Comparison of ENCODE assay signal across 9 cellular contexts in the genomic region with DNA sequence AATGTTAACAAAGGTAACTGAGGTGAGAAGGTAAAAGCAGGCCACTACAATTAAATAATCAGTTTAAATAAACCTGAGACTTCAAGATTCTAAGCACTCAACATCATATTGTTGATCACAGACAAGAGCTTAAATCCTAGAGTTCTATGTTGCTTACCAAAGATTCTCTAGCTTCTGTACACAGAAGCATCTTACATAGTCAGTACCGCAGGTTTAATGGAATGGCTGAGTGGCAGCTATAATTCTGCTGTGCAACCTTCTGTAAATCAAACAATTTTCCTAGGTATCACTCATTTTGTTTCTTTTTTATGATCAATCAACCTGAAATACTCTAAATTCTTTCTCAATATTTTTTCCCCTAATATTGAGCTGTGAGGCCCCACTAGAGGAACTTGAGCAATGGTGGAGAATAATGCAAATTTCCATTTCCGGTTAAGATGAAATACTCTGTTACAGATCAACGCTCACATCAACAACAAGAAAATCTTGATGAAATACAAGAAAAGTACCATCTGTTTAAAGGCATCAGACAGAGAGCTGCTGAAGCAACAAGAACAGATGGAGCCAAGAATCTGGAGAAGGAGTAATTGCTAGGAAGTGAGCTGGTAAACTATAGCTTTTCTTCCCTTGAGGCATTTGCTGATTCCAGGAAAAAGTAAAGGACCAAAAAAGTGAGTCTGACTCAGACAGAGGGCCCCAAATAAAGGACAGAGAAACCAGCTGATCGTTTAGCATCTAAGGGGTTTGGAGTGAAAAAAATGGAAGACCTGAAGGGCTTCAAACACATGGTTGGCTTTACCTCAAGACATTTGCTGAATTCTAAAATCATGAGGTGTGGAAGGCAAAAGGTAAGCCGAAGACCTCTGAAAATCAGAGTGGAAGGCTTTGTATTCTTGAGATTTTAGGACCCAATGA. TPM values are rescaled to one million over a fixed set of nuclear protein-coding genes. Genes with fewer than 3 reads are reported as not detected.
DNase-seq lines count a peak whose midpoint lies in the region; ATAC-seq and TF ChIP-seq lines count a peak whose summit lies in the region.
"Had no signal": no experiment of that assay in that cellular context is flagged by ENCODE, and none has a peak within 500 bp of the region (broad histone marks: within the 10 kb centered on the region; RNA-seq: fewer than 3 reads in every experiment).

No MANE protein-coding gene starts in this region.

- no TSS peak for BruUV-seq in mammary epithelial cell (replicated peaks; lab: Mats Ljungman, UMichigan)

- WGBS in mesenchymal stem cell: 92% methylated on average over 3 of the region's 5 CpGs
- WGBS in mammary epithelial cell (ENCODE audit: low coverage, missing lambda C conversion rate): 83% methylated on average over 5 of the region's 5 CpGs

- H3K4me1 ChIP-seq in mesenchymal stem cell (ENCODE audit: control insufficient read depth, insufficient read depth, low read depth, low read length): no peaks in the 10 kb centered on the region
- H3K4me1 ChIP-seq in mammary epithelial cell (ENCODE audit: insufficient read depth, low read length): no peaks in the 10 kb centered on the region

- H3K4me2 ChIP-seq in mesenchymal stem cell (ENCODE audit: low read length, poor library complexity, severe bottlenecking): no peak overlapping the region
- H3K4me2 ChIP-seq in mammary epithelial cell (ENCODE audit: insufficient read depth, low read depth, low read length): no peak overlapping the region

- H3K36me3 ChIP-seq in mesenchymal stem cell (ENCODE audit: control insufficient read depth in 1 of 2, insufficient read depth in 2 of 2, low read depth in 1 of 2, low read length in 2 of 2) (peaks cover 6 to 39% of the 10 kb centered on the region in 2 experiments), mammary epithelial cell (ENCODE audit: insufficient read depth, low read length) (peaks cover 2% of the 10 kb centered on the region)

- no peak overlapping the region for H2AFZ ChIP-seq in mesenchymal stem cell (ENCODE audit: low read depth, low read length)
- no peak overlapping the region for H2AFZ ChIP-seq in mammary epithelial cell (ENCODE audit: low read depth, low read length)

- no peak for TF ChIP-seq CTCF in mammary epithelial cell (conservative IDR thresholded peaks at IDR 0.05 in 1 of 2, IDR thresholded peaks at IDR 0.05 in 1 of 2; ENCODE audit: extremely low read depth in 1 of 2, insufficient read depth in 1 of 2, low read depth in 1 of 2, low read length in 2 of 2)

- peak overlapping the region in 1 of 2 experiments; percentile 4 for H3K4me3 ChIP-seq in mesenchymal stem cell (ENCODE audit: insufficient read depth in 1 of 2, low read depth in 1 of 2, low read length in 2 of 2)
- H3K4me3 ChIP-seq in mammary epithelial cell (replicated peaks in 1 of 3; ENCODE audit: insufficient read depth in 1 of 3, low read depth in 2 of 3, low read length in 3 of 3): no peak overlapping the region

- CTCF ChIA-PET in mammary epithelial cell (lab: Charles Lee; ENCODE audit: low non-redundant PET): no interaction called here

- no peak overlapping the region for H3K14ac ChIP-seq in mesenchymal stem cell (ENCODE audit: low read length in 2 of 2)

- dilution Hi-C loops in mammary epithelial cell (cut with HindIII; ENCODE audit: low sequenced_read_pairs): no loop called here

- H2BK120ac ChIP-seq in mesenchymal stem cell (ENCODE audit: low read depth, low read length): no peak overlapping the region

- no peak overlapping the region for H3K4ac ChIP-seq in mesenchymal stem cell (ENCODE audit: low read depth in 1 of 2, low read length in 2 of 2)

- no peak overlapping the region for H4K91ac ChIP-seq in mesenchymal stem cell (ENCODE audit: low read length)

- no peak overlapping the region for H4K8ac ChIP-seq in mesenchymal stem cell (ENCODE audit: low read length)

- H2BK15ac ChIP-seq in mesenchymal stem cell (ENCODE audit: low read depth, poor library complexity, severe bottlenecking): no peak overlapping the region

- H2BK5ac ChIP-seq in mesenchymal stem cell (ENCODE audit: low read depth, low read length, poor library complexity, severe bottlenecking): no peak overlapping the region

- H3K23ac ChIP-seq in mesenchymal stem cell (ENCODE audit: low read length in 2 of 2): no peak overlapping the region

- DNase-seq in mesenchymal stem cell (no peak), HPDE6-E6E7 (ENCODE audit: extremely low spot score) (no peak), mammary epithelial cell (no peak)
- DNase-seq in activated effector memory CD4-positive, alpha-beta T cell treated with Interleukin-2 at 50 U/mL for 16 hours: no peak
- DNase-seq in stimulated activated CD8-positive, alpha-beta memory T cell treated with anti-CD3 and anti-CD28 coated beads, Interleukin-4, amount 100 ng/mL, for 48 hours: no peak
- DNase-seq: stimulated activated CD4-positive, alpha-beta T cell treated with anti-CD3 and anti-CD28 coated beads, Interleukin-12 subunit alpha, Interleukin-12 subunit beta, amount 100 ng/mL, for 4 hours had no signal

- no peak overlapping the region for H2AK5ac ChIP-seq in mesenchymal stem cell (ENCODE audit: low read length, severe bottlenecking)

- H3K79me1 ChIP-seq in mesenchymal stem cell (replicated peaks; ENCODE audit: low read length, poor library complexity, severe bottlenecking): peaks cover 5% of the 10 kb centered on the region

- no peak overlapping the region for H2BK12ac ChIP-seq in mesenchymal stem cell (ENCODE audit: low read length in 2 of 2)

- H3K9me3 ChIP-seq in mesenchymal stem cell (ENCODE audit: control insufficient read depth, low read length) (no peaks in the 10 kb centered on the region), mammary epithelial cell (replicated peaks; ENCODE audit: insufficient read depth, low read length) (no peaks in the 10 kb centered on the region)

- H3K27ac ChIP-seq in mesenchymal stem cell (ENCODE audit: low read length, poor library complexity, severe bottlenecking) (peak overlapping the region; percentile 29), mammary epithelial cell (ENCODE audit: insufficient read depth, low read depth, low read length) (no peak overlapping the region)

- no peak overlapping the region for H3K18ac ChIP-seq in mesenchymal stem cell (ENCODE audit: low read depth in 1 of 2, low read length in 2 of 2)

- ATAC-seq in GM18508 (IDR thresholded peaks at IDR 0.05; ENCODE audit: insufficient read depth, unreplicated experiment): peak; percentile 89
- peak; percentile 88 for ATAC-seq in GM21723 (IDR thresholded peaks at IDR 0.05; ENCODE audit: unreplicated experiment)
- peak; percentile 91 for ATAC-seq in HG03575 (IDR thresholded peaks at IDR 0.05; ENCODE audit: extremely low read depth, insufficient number of reproducible peaks, low FRiP score, unreplicated experiment)

- intact Hi-C loops in mammary epithelial cell (cut with micrococcal nuclease): no loop called here

- in situ Hi-C loops in mammary epithelial cell (cut with MboI; ENCODE audit: low sequenced_read_pairs in 2 of 2): no loop called here

- peak overlapping the region; percentile 19 for H3K9ac ChIP-seq in mesenchymal stem cell (ENCODE audit: low read length)
- H3K9ac ChIP-seq in mammary epithelial cell (ENCODE audit: insufficient read depth, low read length): no peak overlapping the region

- no peaks in the 10 kb centered on the region for H4K20me1 ChIP-seq in mammary epithelial cell (ENCODE audit: insufficient read depth, low read length)

- no peaks in the 10 kb centered on the region for H3K27me3 ChIP-seq in mesenchymal stem cell (ENCODE audit: control insufficient read depth in 1 of 2, insufficient read depth in 1 of 2, low read length in 2 of 2)
- H3K27me3 ChIP-seq in mammary epithelial cell (ENCODE audit: insufficient read depth, low read length): no peaks in the 10 kb centered on the region

- H3K79me2 ChIP-seq in mammary epithelial cell (ENCODE audit: insufficient read depth, low read length): peaks cover 3% of the 10 kb centered on the region

RNA-seq across cellular contexts. Expression of a gene that starts 22.6 kb away (rescaled TPM):
- 19.3 TPM for polyA plus RNA-seq in mesenchymal stem cell (2013, experiment 1 of 2)
- 20.8 TPM for polyA plus RNA-seq in mesenchymal stem cell (2013, experiment 2 of 2)
- total RNA-seq in mammary epithelial cell: 10 to 100 TPM; 24.5 to 26.0 TPM
- polyA plus RNA-seq in mammary epithelial cell: 10.3 TPM
- 12.3 TPM for polyA minus RNA-seq in mammary epithelial cell

RNA-seq across cellular contexts. Expression of a gene that starts 47.1 kb away (rescaled TPM):
- polyA plus RNA-seq in mesenchymal stem cell (2013, experiment 1 of 2): 0.07 TPM
- 0.08 TPM for polyA plus RNA-seq in mesenchymal stem cell (2013, experiment 2 of 2)
- 10 to 100 TPM; 42.5 to 77.8 TPM for total RNA-seq in mammary epithelial cell
- polyA plus RNA-seq in mammary epithelial cell: 16.4 TPM
- polyA minus RNA-seq in mammary epithelial cell: 28.0 TPM
